Comparison of ENCODE assay signal across 13 cellular contexts in genomic region chr15:73225358-73226015, GRCh38.
DNase-seq lines count a peak whose midpoint lies in the region; ATAC-seq lines count a peak whose summit lies in the region.
"Had no signal": no experiment of that assay in that cellular context is flagged by ENCODE, and none has a peak within 500 bp of the region (broad histone marks: within the 10 kb centered on the region; RNA-seq: fewer than 3 reads in every experiment).

No MANE protein-coding gene starts in this region.

- DNase-seq in LoVo (ENCODE audit: low spot score) = peak; percentile 19
- peak; percentile 26 to 29 for DNase-seq in activated CD4-positive, alpha-beta T cell treated with anti-CD3 and anti-CD28 coated beads for 4 hours
- peak in 1 of 2 donors; percentile 12 for DNase-seq in central memory CD8-positive, alpha-beta T cell (ENCODE audit: low spot score in 2 of 2)
- DNase-seq in stimulated activated CD4-positive, alpha-beta T cell treated with anti-CD3 and anti-CD28 coated beads, Interleukin-2, amount 100 ng/mL, for 48 hours = peak; percentile 13 to 26
- no peak for DNase-seq in HuH-7.5 (ENCODE audit: low spot score)
- no peak for DNase-seq in stimulated activated naive B cell treated with anti-CD40 and anti-IgM and Interleukin-4, amounts not matched to agents 10 μg/mL and 1 μg/mL and 100 μg/mL, for 72 hours
- no peak for DNase-seq in NCI-H2081 treated with DMSO at 0.1 percent for 48 hours (lab: John Stamatoyannopoulos, UW)
- no peak for DNase-seq in NCI-H2227 treated with DMSO at 0.1 percent for 48 hours (lab: John Stamatoyannopoulos, UW)
- DNase-seq: DMS 273 treated with DMSO at 0.1 percent for 48 hours, kidney glomerular epithelial cell, NCI-H1105 treated with DMSO at 0.1 percent for 48 hours, ovary, PC-3 had no signal

- H3K4me1 Mint-ChIP-seq in central memory CD8-positive, alpha-beta T cell = no peaks in the 10 kb centered on the region
- H3K4me1 Mint-ChIP-seq in stimulated activated naive B cell treated with anti-CD40 and anti-IgM and Interleukin-4, amounts not matched to agents 10 μg/mL and 1 μg/mL and 100 μg/mL, for 72 hours = no peaks in the 10 kb centered on the region

- no peaks in the 10 kb centered on the region for H3K36me3 Mint-ChIP-seq in central memory CD8-positive, alpha-beta T cell (ENCODE audit: insufficient read depth)
- peaks cover 0 to 7% of the 10 kb centered on the region in 2 donors for H3K36me3 Mint-ChIP-seq in stimulated activated naive B cell treated with anti-CD40 and anti-IgM and Interleukin-4, amounts not matched to agents 10 μg/mL and 1 μg/mL and 100 μg/mL, for 72 hours

- H3K9me3 Mint-ChIP-seq in central memory CD8-positive, alpha-beta T cell = no peaks in the 10 kb centered on the region
- peaks cover 1 to 4% of the 10 kb centered on the region in 2 donors for H3K9me3 Mint-ChIP-seq in stimulated activated naive B cell treated with anti-CD40 and anti-IgM and Interleukin-4, amounts not matched to agents 10 μg/mL and 1 μg/mL and 100 μg/mL, for 72 hours

- no peaks in the 10 kb centered on the region for H3K27me3 Mint-ChIP-seq in central memory CD8-positive, alpha-beta T cell
- H3K27me3 Mint-ChIP-seq in stimulated activated naive B cell treated with anti-CD40 and anti-IgM and Interleukin-4, amounts not matched to agents 10 μg/mL and 1 μg/mL and 100 μg/mL, for 72 hours = peaks cover 17 to 26% of the 10 kb centered on the region in 2 donors

- peak; percentile 46 for ATAC-seq in central memory CD8-positive, alpha-beta T cell (replicated peaks; ENCODE audit: extremely low read depth, poor library complexity, severe bottlenecking)
- ATAC-seq in stimulated activated naive B cell treated with anti-CD40 and anti-IgM and Interleukin-4, amounts not matched to agents 10 μg/mL and 1 μg/mL and 100 μg/mL, for 72 hours (replicated peaks) = no peak
- ATAC-seq: PC-3 had no signal

- H3K27ac Mint-ChIP-seq in central memory CD8-positive, alpha-beta T cell (ENCODE audit: low read depth) = peak overlapping the region; percentile 59
- H3K27ac Mint-ChIP-seq in stimulated activated naive B cell treated with anti-CD40 and anti-IgM and Interleukin-4, amounts not matched to agents 10 μg/mL and 1 μg/mL and 100 μg/mL, for 72 hours = no peak overlapping the region

- H3K4me3 Mint-ChIP-seq in central memory CD8-positive, alpha-beta T cell = no peak overlapping the region
- no peak overlapping the region for H3K4me3 Mint-ChIP-seq in stimulated activated naive B cell treated with anti-CD40 and anti-IgM and Interleukin-4, amounts not matched to agents 10 μg/mL and 1 μg/mL and 100 μg/mL, for 72 hours

Comparison
In these comparisons a context has a peak if more than half of its experiments do, and no peak if none do; other contexts are left out.
1. DNase-seq: peak in LoVo (single experiment), activated CD4-positive, alpha-beta T cell treated with anti-CD3 and anti-CD28 coated beads for 4 hours (2 of 2) and stimulated activated CD4-positive, alpha-beta T cell treated with anti-CD3 and anti-CD28 coated beads, Interleukin-2, amount 100 ng/mL, for 48 hours (2 of 2); none in HuH-7.5 (single experiment), stimulated activated naive B cell treated with anti-CD40 and anti-IgM and Interleukin-4, amounts not matched to agents 10 μg/mL and 1 μg/mL and 100 μg/mL, for 72 hours (single experiment), NCI-H2081 treated with DMSO at 0.1 percent for 48 hours (single experiment) and NCI-H2227 treated with DMSO at 0.1 percent for 48 hours (single experiment).